ENCODE assay signal across 17 cellular contexts in the genomic region with DNA sequence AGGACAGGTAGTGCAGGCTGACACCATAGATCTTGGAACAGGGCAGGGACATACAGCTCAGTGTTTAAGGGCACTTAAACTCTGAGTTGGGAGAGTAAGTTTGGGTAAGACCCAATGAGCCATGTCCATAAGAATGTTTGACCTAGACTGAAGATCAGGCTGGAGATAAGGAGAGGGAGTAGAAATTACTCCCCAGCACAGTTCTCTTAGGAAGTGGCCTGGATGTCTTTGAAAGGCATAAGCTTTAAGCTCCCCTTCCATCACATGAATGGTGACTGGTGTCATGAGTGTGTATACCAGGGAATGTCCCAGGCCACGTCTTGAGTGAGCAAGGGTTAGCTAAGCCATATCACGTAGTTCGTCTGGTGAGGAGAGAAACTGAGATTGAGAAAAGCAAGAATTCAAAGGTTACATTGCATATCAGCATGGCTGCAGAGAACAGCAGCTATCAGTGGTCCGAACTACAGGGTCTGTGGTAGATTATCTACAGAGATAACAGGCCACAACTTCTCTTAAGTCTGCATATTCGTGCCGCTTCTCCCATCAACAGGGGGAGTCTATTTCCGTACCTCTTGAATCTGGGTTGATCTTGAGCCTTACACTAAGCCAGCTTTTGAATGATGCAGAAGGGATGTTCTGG.
A peak's percentile ranks its signal among the peaks of the same experiment; 100 is the strongest.
DNase-seq lines count a peak whose midpoint lies in the region; ATAC-seq and TF ChIP-seq lines count a peak whose summit lies in the region.
"Had no signal": no experiment of that assay in that cellular context is flagged by ENCODE, and none has a peak within 500 bp of the region (broad histone marks: within the 10 kb centered on the region; RNA-seq: fewer than 3 reads in every experiment).

No MANE protein-coding gene starts in this region.

- TF ChIP-seq POLR2A in breast epithelium (IDR thresholded peaks at IDR 0.05), result no peak

- H3K36me3 Mint-ChIP-seq in MCF 10A (ENCODE audit: insufficient read depth, unreplicated experiment) (no peaks in the 10 kb centered on the region), type B pancreatic cell (no peaks in the 10 kb centered on the region)
- H3K36me3 Mint-ChIP-seq: activated naive CD8-positive, alpha-beta T cell; immature natural killer cell had no signal

- H3K27me3 Mint-ChIP-seq in MCF 10A (ENCODE audit: insufficient read depth, unreplicated experiment) (no peaks in the 10 kb centered on the region), type B pancreatic cell (no peaks in the 10 kb centered on the region)
- H3K27me3 Mint-ChIP-seq: activated CD4-positive, alpha-beta T cell treated with anti-CD3 and anti-CD28 coated beads, Interleukin-2, amount 10 ng/mL, durations not matched to agents 7 days and 5 days; activated naive CD8-positive, alpha-beta T cell; activated T-cell treated with anti-CD3 and anti-CD28 coated beads, Interleukin-2, amount 50 U/mL, for 24 hours had no signal

- H3K4me1 ChIP-seq in breast epithelium, result no peaks in the 10 kb centered on the region
- H3K4me1 ChIP-seq in SJCRH30, result peaks cover 8% of the 10 kb centered on the region; the same call in 1 of the 2 replicates

- peak overlapping the region; percentile 85 for H3K27ac Mint-ChIP-seq in MCF 10A (ENCODE audit: low read depth, unreplicated experiment)
- H3K27ac Mint-ChIP-seq in type B pancreatic cell, result peak overlapping the region; percentile 88
- H3K27ac Mint-ChIP-seq: activated CD4-positive, alpha-beta T cell treated with anti-CD3 and anti-CD28 coated beads, Interleukin-2, amount 10 ng/mL, durations not matched to agents 7 days and 5 days; activated naive CD8-positive, alpha-beta T cell; activated T-cell treated with anti-CD3 and anti-CD28 coated beads, Interleukin-2, amount 50 U/mL, for 24 hours; immature natural killer cell had no signal

- no peaks in the 10 kb centered on the region for H3K9me3 ChIP-seq in breast epithelium
- no peaks in the 10 kb centered on the region for H3K9me3 ChIP-seq in SJCRH30 (replicated peaks)
- H3K9me3 ChIP-seq: MG63, mucosa of descending colon had no signal

- H3K4me1 Mint-ChIP-seq in MCF 10A (ENCODE audit: insufficient read depth, unreplicated experiment) (peaks cover 66% of the 10 kb centered on the region), type B pancreatic cell (ENCODE audit: unreplicated experiment) (peaks cover 27% of the 10 kb centered on the region)
- H3K4me1 Mint-ChIP-seq: activated CD4-positive, alpha-beta T cell treated with anti-CD3 and anti-CD28 coated beads, Interleukin-2, amount 10 ng/mL, durations not matched to agents 7 days and 5 days had no signal

- no peak for TF ChIP-seq CTCF in MCF 10A (IDR thresholded peaks at IDR 0.05; ENCODE audit: unreplicated experiment)
- no peak for TF ChIP-seq CTCF in breast epithelium (IDR thresholded peaks at IDR 0.05)
- TF ChIP-seq CTCF in type B pancreatic cell (conservative IDR thresholded peaks at IDR 0.05), result no peak

- H3K27ac ChIP-seq in breast epithelium (no peak overlapping the region), SJCRH30 (no peak overlapping the region)

- H3K27me3 ChIP-seq in breast epithelium (no peaks in the 10 kb centered on the region), SJCRH30 (no peaks in the 10 kb centered on the region)
- H3K27me3 ChIP-seq: MG63 had no signal

- BruUV-seq in MCF 10A (replicated peaks; lab: Mats Ljungman, UMichigan), result TSS peak; percentile 25

- DNase-seq in MCF 10A (ENCODE audit: unreplicated experiment), result no peak
- no peak for DNase-seq in breast epithelium (ENCODE audit: low spot score in 2 of 2)
- peak; percentile 86 for DNase-seq in amniotic epithelial cell (ENCODE audit: low read depth)
- DNase-seq in kidney tubule cell (ENCODE audit: low spot score), result peak; percentile 22
- DNase-seq in type B pancreatic cell (ENCODE audit: extremely low spot score, unreplicated experiment), result no peak
- DNase-seq in SJCRH30, result no peak
- DNase-seq: 8988T; activated CD4-positive, alpha-beta T cell treated with anti-CD3 and anti-CD28 coated beads, Interleukin-2, amount 10 ng/mL, durations not matched to agents 7 days and 5 days; activated T-cell treated with anti-CD3 and anti-CD28 coated beads, Interleukin-2, amount 50 U/mL, for 24 hours; C1 segment of cervical spinal cord; caudate nucleus; immature natural killer cell had no signal

- H3K4me3 ChIP-seq in breast epithelium, result no peak overlapping the region
- H3K4me3 ChIP-seq in SJCRH30, result no peak overlapping the region
- H3K4me3 ChIP-seq: MG63, mucosa of descending colon had no signal

- ATAC-seq in HG02981 (IDR thresholded peaks at IDR 0.05; ENCODE audit: unreplicated experiment) (no peak), SK-N-SH treated with all-trans-retinoic acid at 6 μM for 48 hours (no peak)

- intact Hi-C loops in MCF 10A (cut with micrococcal nuclease), result no loop called here
- intact Hi-C loops in breast epithelium (cut with DNase I; ENCODE audit: low total_unique reads), result no loop called here

- H3K36me3 ChIP-seq in breast epithelium (no peaks in the 10 kb centered on the region), SJCRH30 (no peaks in the 10 kb centered on the region)
- H3K36me3 ChIP-seq: MG63 had no signal

- H3K4me3 Mint-ChIP-seq in MCF 10A (ENCODE audit: unreplicated experiment) (no peak overlapping the region), type B pancreatic cell (no peak overlapping the region)
- H3K4me3 Mint-ChIP-seq: activated CD4-positive, alpha-beta T cell treated with anti-CD3 and anti-CD28 coated beads, Interleukin-2, amount 10 ng/mL, durations not matched to agents 7 days and 5 days; activated naive CD8-positive, alpha-beta T cell; activated T-cell treated with anti-CD3 and anti-CD28 coated beads, Interleukin-2, amount 50 U/mL, for 24 hours; immature natural killer cell had no signal

- H3K9me3 Mint-ChIP-seq in MCF 10A (ENCODE audit: unreplicated experiment) (no peaks in the 10 kb centered on the region), type B pancreatic cell (no peaks in the 10 kb centered on the region)
- H3K9me3 Mint-ChIP-seq: activated CD4-positive, alpha-beta T cell treated with anti-CD3 and anti-CD28 coated beads, Interleukin-2, amount 10 ng/mL, durations not matched to agents 7 days and 5 days had no signal

- CTCF ChIA-PET in MCF 10A (lab: Yijun Ruan, JAX), result interaction anchor here (0.6 to 2.7 kb wide), 20 partner anchors 9 to 1681 kb away, joined by 3 to 25 read pairs (median 4); partner anchors contain the start of gene FERMT1

- POLR2A ChIA-PET in MCF 10A (lab: Yijun Ruan, JAX), result interaction anchor here (0.6 to 5.3 kb wide), 16 partner anchors 10 to 1569 kb away, joined by 3 to 63 read pairs (median 6); no protein-coding TSS in a partner anchor

TF ChIP-seq in SK-N-SH treated with all-trans-retinoic acid at 6 μM for 48 hours, 23 proteins besides CTCF, POLR2A, EP300 and RAD21 (continues in another document):
- no peak for TF ChIP-seq ARNTL (CRISPR knock-in tag; IDR thresholded peaks at IDR 0.05; ENCODE audit: borderline replicate concordance, low read depth)
- TF ChIP-seq CSRNP3 (CRISPR knock-in tag; IDR thresholded peaks at IDR 0.05), result no peak
- no peak for TF ChIP-seq PATZ1 (CRISPR knock-in tag; IDR thresholded peaks at IDR 0.05; ENCODE audit: borderline replicate concordance)
- TF ChIP-seq ZFP30 (CRISPR knock-in tag; IDR thresholded peaks at IDR 0.05), result no peak
- no peak for TF ChIP-seq ZNF8 (CRISPR knock-in tag; IDR thresholded peaks at IDR 0.05)
- TF ChIP-seq, protein P1, sequence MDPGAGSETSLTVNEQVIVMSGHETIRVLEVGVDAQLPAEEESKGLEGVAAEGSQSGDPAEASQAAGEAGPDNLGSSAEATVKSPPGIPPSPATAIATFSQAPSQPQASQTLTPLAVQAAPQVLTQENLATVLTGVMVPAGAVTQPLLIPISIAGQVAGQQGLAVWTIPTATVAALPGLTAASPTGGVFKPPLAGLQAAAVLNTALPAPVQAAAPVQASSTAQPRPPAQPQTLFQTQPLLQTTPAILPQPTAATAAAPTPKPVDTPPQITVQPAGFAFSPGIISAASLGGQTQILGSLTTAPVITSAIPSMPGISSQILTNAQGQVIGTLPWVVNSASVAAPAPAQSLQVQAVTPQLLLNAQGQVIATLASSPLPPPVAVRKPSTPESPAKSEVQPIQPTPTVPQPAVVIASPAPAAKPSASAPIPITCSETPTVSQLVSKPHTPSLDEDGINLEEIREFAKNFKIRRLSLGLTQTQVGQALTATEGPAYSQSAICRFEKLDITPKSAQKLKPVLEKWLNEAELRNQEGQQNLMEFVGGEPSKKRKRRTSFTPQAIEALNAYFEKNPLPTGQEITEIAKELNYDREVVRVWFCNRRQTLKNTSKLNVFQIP (CRISPR knock-in tag; IDR thresholded peaks at IDR 0.05; ENCODE audit: borderline replicate concordance, low read depth), result no peak
- no peak for TF ChIP-seq ZC3H10 (CRISPR knock-in tag; IDR thresholded peaks at IDR 0.05)
- no peak for TF ChIP-seq OSR1 (CRISPR knock-in tag; IDR thresholded peaks at IDR 0.05)

Comparison
In these comparisons a context has a peak if more than half of its experiments do, and no peak if none do; other contexts are left out.
1. DNase-seq: peak in amniotic epithelial cell (single experiment) and kidney tubule cell (single experiment); none in MCF 10A (single experiment), breast epithelium (0 of 2), type B pancreatic cell (single experiment) and SJCRH30 (0 of 2).